In the genomic region with DNA sequence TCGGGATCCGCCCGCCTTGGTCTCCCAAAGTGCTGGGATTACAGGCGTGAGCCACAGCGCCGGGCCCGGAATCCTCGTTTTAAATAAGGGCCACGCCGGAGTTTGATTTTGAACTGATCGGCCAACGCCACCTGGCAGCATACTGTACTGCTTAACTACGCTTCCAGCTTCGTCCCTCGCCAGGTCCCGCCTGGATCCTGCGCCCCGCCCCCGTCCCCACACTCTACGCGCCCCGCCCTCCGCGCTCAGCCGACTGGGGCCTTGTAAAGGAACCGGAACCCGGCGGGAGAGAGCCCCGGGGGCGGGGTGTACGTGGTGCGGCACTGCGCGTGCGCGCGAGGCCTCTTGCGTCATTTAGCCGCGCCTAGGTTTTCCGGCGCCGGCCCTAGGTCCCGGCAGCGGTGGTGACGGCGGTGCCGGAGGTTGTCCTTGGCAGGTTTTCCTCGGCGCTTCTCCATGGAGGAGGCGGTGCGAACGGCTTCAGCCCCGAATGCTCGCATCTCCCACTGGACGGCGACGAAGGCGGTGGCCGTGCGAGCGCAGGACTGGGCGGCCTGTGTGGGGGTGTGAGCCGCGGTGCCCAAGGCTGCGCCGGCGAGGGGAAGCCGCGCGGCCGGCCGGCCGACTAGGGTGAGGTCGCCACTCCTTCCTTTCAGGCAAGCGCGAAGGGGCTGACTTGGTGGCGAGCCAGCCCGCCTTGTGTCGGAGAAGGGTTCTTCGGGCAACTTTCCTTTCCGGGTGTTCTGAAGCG, we compare ENCODE assay signal across 1 cellular context.
TF ChIP-seq lines count a peak whose summit lies in the region.

A gene (plus strand): TSS at position 375 of the 751 bp plus-strand sequence. CDS start 13,066 bp downstream, outside the sequence.

TF ChIP-seq in K562, 482 proteins besides CTCF, POLR2A, EP300 and RAD21 (continues in another document):
- TF ChIP-seq, protein P1, sequence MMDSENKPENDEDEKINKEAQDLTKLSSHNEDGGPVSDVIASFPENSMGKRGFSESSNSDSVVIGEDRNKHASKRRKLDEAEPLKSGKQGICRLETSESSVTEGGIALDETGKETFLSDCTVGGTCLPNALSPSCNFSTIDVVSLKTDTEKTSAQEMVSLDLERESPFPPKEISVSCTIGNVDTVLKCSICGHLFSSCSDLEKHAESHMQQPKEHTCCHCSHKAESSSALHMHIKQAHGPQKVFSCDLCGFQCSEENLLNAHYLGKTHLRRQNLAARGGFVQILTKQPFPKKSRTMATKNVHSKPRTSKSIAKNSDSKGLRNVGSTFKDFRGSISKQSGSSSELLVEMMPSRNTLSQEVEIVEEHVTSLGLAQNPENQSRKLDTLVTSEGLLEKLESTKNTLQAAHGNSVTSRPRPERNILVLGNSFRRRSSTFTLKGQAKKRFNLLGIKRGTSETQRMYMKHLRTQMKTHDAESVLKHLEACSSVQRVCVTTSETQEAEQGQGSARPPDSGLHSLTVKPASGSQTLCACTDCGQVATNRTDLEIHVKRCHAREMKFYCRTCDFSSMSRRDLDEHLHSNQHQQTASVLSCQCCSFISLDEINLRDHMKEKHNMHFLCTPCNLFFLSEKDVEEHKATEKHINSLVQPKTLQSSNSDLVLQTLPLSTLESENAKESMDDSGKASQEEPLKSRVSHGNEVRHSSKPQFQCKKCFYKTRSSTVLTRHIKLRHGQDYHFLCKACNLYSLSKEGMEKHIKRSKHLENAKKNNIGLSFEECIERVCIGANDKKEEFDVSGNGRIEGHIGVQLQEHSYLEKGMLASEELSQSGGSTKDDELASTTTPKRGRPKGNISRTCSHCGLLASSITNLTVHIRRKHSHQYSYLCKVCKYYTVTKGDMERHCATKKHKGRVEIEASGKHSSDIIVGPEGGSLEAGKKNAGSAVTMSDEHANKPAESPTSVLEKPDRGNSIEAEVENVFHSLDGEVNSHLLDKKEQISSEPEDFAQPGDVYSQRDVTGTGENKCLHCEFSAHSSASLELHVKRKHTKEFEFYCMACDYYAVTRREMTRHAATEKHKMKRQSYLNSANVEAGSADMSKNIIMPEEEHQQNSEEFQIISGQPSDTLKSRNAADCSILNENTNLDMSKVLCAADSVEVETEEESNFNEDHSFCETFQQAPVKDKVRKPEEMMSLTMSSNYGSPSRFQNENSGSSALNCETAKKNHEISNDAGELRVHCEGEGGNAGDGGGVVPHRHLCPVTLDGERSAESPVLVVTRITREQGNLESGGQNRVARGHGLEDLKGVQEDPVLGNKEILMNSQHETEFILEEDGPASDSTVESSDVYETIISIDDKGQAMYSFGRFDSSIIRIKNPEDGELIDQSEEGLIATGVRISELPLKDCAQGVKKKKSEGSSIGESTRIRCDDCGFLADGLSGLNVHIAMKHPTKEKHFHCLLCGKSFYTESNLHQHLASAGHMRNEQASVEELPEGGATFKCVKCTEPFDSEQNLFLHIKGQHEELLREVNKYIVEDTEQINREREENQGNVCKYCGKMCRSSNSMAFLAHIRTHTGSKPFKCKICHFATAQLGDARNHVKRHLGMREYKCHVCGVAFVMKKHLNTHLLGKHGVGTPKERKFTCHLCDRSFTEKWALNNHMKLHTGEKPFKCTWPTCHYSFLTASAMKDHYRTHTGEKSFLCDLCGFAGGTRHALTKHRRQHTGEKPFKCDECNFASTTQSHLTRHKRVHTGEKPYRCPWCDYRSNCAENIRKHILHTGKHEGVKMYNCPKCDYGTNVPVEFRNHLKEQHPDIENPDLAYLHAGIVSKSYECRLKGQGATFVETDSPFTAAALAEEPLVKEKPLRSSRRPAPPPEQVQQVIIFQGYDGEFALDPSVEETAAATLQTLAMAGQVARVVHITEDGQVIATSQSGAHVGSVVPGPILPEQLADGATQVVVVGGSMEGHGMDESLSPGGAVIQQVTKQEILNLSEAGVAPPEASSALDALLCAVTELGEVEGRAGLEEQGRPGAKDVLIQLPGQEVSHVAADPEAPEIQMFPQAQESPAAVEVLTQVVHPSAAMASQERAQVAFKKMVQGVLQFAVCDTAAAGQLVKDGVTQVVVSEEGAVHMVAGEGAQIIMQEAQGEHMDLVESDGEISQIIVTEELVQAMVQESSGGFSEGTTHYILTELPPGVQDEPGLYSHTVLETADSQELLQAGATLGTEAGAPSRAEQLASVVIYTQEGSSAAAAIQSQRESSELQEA (IDR thresholded peaks at IDR 0.05; ENCODE audit: low read depth), result no peak
- TF ChIP-seq ILK (tag; IDR thresholded peaks at IDR 0.05; ENCODE audit: borderline replicate concordance, low read depth) (no peak), MED1 (CRISPR knock-in tag; IDR thresholded peaks at IDR 0.05; ENCODE audit: borderline replicate concordance) (no peak), POU5F1 (IDR thresholded peaks at IDR 0.05; ENCODE audit: borderline replicate concordance, low read depth, low read length, partially characterized antibody) (peak; percentile 35), NONO (IDR thresholded peaks at IDR 0.05; ENCODE audit: low read depth in 2 of 2, low read length in 1 of 2) (peak in 1 of 2 experiments; percentile 81; a peak in 2 of 4 replicates), TAF9B (IDR thresholded peaks at IDR 0.05; ENCODE audit: partially characterized antibody) (peak; percentile 41), CEBPB (tag; IDR thresholded peaks at IDR 0.05) (peak; percentile 84), TAF1 (IDR thresholded peaks at IDR 0.05; ENCODE audit: control insufficient read depth, extremely low read depth, insufficient read depth, low read length, severe bottlenecking) (peak; percentile 71), SIN3B (IDR thresholded peaks at IDR 0.05; ENCODE audit: low read depth) (peak; percentile 90), FOXK2 (conservative IDR thresholded peaks at IDR 0.05 in 1 of 2, IDR thresholded peaks at IDR 0.05 in 1 of 2; ENCODE audit: low read depth in 2 of 2) (peak in 1 of 2 experiments; percentile 47; a peak in 1 of 4 replicates), ZBTB7A (IDR thresholded peaks at IDR 0.05; ENCODE audit: borderline replicate concordance, control insufficient read depth, low read depth, low read length) (no peak), CHD1 (IDR thresholded peaks at IDR 0.05; ENCODE audit: low read length) (peak; percentile 85), JUN (IDR thresholded peaks at IDR 0.05; ENCODE audit: borderline replicate concordance, low read depth, low read length) (0 out of 2 replicates have a peak, but pooled peaks have one; percentile 36), JUN (CRISPR knock-in tag; IDR thresholded peaks at IDR 0.05; ENCODE audit: borderline replicate concordance) (no peak), RBM22 (IDR thresholded peaks at IDR 0.05; ENCODE audit: low read depth, low read length, poor library complexity, severe bottlenecking) (peak; percentile 52), ZNF217 (CRISPR knock-in tag; IDR thresholded peaks at IDR 0.05) (no peak), PHF8 (IDR thresholded peaks at IDR 0.05; ENCODE audit: borderline replicate concordance, low read length) (peak; percentile 85; the same call in 1 of the 2 replicates), CC2D1A (IDR thresholded peaks at IDR 0.05) (no peak), POLR2AphosphoS5 (IDR thresholded peaks at IDR 0.05; ENCODE audit: control insufficient read depth, insufficient read depth, low read depth, low read length) (peak; percentile 83), CEBPG (CRISPR knock-in tag; IDR thresholded peaks at IDR 0.05) (peak; percentile 90), CEBPG (tag; conservative IDR thresholded peaks at IDR 0.05 in 1 of 2, IDR thresholded peaks at IDR 0.05 in 1 of 2) (peak; percentile 92), DIDO1 (tag; IDR thresholded peaks at IDR 0.05; ENCODE audit: low read depth) (0 out of 2 replicates have a peak, but pooled peaks have one; percentile 29)
- TF ChIP-seq, protein P2, sequence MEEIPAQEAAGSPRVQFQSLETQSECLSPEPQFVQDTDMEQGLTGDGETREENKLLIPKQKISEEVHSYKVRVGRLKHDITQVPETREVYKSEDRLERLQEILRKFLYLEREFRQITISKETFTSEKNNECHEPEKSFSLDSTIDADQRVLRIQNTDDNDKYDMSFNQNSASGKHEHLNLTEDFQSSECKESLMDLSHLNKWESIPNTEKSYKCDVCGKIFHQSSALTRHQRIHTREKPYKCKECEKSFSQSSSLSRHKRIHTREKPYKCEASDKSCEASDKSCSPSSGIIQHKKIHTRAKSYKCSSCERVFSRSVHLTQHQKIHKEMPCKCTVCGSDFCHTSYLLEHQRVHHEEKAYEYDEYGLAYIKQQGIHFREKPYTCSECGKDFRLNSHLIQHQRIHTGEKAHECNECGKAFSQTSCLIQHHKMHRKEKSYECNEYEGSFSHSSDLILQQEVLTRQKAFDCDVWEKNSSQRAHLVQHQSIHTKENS (CRISPR knock-in tag; IDR thresholded peaks at IDR 0.05), result no peak
- TF ChIP-seq, protein P3, sequence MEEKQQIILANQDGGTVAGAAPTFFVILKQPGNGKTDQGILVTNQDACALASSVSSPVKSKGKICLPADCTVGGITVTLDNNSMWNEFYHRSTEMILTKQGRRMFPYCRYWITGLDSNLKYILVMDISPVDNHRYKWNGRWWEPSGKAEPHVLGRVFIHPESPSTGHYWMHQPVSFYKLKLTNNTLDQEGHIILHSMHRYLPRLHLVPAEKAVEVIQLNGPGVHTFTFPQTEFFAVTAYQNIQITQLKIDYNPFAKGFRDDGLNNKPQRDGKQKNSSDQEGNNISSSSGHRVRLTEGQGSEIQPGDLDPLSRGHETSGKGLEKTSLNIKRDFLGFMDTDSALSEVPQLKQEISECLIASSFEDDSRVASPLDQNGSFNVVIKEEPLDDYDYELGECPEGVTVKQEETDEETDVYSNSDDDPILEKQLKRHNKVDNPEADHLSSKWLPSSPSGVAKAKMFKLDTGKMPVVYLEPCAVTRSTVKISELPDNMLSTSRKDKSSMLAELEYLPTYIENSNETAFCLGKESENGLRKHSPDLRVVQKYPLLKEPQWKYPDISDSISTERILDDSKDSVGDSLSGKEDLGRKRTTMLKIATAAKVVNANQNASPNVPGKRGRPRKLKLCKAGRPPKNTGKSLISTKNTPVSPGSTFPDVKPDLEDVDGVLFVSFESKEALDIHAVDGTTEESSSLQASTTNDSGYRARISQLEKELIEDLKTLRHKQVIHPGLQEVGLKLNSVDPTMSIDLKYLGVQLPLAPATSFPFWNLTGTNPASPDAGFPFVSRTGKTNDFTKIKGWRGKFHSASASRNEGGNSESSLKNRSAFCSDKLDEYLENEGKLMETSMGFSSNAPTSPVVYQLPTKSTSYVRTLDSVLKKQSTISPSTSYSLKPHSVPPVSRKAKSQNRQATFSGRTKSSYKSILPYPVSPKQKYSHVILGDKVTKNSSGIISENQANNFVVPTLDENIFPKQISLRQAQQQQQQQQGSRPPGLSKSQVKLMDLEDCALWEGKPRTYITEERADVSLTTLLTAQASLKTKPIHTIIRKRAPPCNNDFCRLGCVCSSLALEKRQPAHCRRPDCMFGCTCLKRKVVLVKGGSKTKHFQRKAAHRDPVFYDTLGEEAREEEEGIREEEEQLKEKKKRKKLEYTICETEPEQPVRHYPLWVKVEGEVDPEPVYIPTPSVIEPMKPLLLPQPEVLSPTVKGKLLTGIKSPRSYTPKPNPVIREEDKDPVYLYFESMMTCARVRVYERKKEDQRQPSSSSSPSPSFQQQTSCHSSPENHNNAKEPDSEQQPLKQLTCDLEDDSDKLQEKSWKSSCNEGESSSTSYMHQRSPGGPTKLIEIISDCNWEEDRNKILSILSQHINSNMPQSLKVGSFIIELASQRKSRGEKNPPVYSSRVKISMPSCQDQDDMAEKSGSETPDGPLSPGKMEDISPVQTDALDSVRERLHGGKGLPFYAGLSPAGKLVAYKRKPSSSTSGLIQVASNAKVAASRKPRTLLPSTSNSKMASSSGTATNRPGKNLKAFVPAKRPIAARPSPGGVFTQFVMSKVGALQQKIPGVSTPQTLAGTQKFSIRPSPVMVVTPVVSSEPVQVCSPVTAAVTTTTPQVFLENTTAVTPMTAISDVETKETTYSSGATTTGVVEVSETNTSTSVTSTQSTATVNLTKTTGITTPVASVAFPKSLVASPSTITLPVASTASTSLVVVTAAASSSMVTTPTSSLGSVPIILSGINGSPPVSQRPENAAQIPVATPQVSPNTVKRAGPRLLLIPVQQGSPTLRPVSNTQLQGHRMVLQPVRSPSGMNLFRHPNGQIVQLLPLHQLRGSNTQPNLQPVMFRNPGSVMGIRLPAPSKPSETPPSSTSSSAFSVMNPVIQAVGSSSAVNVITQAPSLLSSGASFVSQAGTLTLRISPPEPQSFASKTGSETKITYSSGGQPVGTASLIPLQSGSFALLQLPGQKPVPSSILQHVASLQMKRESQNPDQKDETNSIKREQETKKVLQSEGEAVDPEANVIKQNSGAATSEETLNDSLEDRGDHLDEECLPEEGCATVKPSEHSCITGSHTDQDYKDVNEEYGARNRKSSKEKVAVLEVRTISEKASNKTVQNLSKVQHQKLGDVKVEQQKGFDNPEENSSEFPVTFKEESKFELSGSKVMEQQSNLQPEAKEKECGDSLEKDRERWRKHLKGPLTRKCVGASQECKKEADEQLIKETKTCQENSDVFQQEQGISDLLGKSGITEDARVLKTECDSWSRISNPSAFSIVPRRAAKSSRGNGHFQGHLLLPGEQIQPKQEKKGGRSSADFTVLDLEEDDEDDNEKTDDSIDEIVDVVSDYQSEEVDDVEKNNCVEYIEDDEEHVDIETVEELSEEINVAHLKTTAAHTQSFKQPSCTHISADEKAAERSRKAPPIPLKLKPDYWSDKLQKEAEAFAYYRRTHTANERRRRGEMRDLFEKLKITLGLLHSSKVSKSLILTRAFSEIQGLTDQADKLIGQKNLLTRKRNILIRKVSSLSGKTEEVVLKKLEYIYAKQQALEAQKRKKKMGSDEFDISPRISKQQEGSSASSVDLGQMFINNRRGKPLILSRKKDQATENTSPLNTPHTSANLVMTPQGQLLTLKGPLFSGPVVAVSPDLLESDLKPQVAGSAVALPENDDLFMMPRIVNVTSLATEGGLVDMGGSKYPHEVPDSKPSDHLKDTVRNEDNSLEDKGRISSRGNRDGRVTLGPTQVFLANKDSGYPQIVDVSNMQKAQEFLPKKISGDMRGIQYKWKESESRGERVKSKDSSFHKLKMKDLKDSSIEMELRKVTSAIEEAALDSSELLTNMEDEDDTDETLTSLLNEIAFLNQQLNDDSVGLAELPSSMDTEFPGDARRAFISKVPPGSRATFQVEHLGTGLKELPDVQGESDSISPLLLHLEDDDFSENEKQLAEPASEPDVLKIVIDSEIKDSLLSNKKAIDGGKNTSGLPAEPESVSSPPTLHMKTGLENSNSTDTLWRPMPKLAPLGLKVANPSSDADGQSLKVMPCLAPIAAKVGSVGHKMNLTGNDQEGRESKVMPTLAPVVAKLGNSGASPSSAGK (IDR thresholded peaks at IDR 0.05), result peak; percentile 91
- TF ChIP-seq, protein P4, sequence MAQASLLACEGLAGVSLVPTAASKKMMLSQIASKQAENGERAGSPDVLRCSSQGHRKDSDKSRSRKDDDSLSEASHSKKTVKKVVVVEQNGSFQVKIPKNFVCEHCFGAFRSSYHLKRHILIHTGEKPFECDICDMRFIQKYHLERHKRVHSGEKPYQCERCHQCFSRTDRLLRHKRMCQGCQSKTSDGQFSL (CRISPR knock-in tag; IDR thresholded peaks at IDR 0.05), result peak; percentile 83
- TF ChIP-seq, protein P4 (tag; IDR thresholded peaks at IDR 0.05), result no peak; a peak in 1 of 4 replicates
